8 cellular contexts compared by ENCODE assay signal in the genomic region with DNA sequence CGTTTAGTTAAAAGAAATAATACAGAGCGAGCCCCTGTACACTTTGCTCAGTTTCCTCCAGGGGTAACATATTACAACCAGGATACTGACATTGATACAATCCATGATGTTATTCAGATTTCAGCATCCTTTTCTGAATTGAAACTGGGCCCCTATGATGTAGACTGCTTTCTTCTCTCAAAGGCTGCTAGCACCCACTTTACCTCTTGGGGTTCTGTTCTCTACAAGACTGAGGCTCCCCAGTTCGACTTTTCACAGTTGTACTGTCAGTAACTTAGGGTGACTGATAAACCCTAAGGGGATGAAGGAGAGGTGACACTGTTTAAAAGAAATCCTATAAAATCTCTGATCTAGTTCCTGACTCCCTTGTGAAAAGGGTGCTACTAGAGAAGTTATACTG. TPM values are rescaled to one million over a fixed set of nuclear protein-coding genes. Genes with fewer than 3 reads are reported as not detected.
DNase-seq lines count a peak whose midpoint lies in the region; ATAC-seq and TF ChIP-seq lines count a peak whose summit lies in the region.

No MANE protein-coding gene starts in this region.

- no peak overlapping the region for H3K18ac ChIP-seq in mesenchymal stem cell (ENCODE audit: low read depth in 1 of 2, low read length in 2 of 2)

- intact Hi-C loops in A673 (cut with micrococcal nuclease; ENCODE audit: unreplicated experiment) = no loop called here

- H3K79me1 ChIP-seq in mesenchymal stem cell (replicated peaks; ENCODE audit: low read length, poor library complexity, severe bottlenecking) = peaks cover 16% of the 10 kb centered on the region

- H3K9ac ChIP-seq in mesenchymal stem cell (ENCODE audit: low read length) = peak overlapping the region; percentile 98

- ATAC-seq in HG03097 (IDR thresholded peaks at IDR 0.05; ENCODE audit: low FRiP score, unreplicated experiment) = peak; percentile 2
- ATAC-seq in GM19324 (IDR thresholded peaks at IDR 0.05; ENCODE audit: low FRiP score, unreplicated experiment) = no peak

- no peak overlapping the region for H2BK120ac ChIP-seq in mesenchymal stem cell (ENCODE audit: low read depth, low read length)

- H3K9me3 ChIP-seq in A673 (ENCODE audit: low read depth, low read length, poor library complexity, severe bottlenecking) = no peaks in the 10 kb centered on the region
- H3K9me3 ChIP-seq in mesenchymal stem cell (ENCODE audit: control insufficient read depth, low read length) = no peaks in the 10 kb centered on the region

- H2BK12ac ChIP-seq in mesenchymal stem cell (ENCODE audit: low read length in 2 of 2) = no peak overlapping the region

- no peak overlapping the region for H2BK5ac ChIP-seq in mesenchymal stem cell (ENCODE audit: low read depth, low read length, poor library complexity, severe bottlenecking)

- H3K27ac ChIP-seq in A673 (ENCODE audit: low read depth, low read length, poor library complexity, severe bottlenecking) (peak overlapping the region; percentile 78), mesenchymal stem cell (ENCODE audit: low read length, poor library complexity, severe bottlenecking) (peak overlapping the region; percentile 93)

- H3K36me3 ChIP-seq in A673 (ENCODE audit: insufficient read depth, low read length, poor library complexity, severe bottlenecking) (peaks cover 6% of the 10 kb centered on the region), mesenchymal stem cell (ENCODE audit: control insufficient read depth in 1 of 2, insufficient read depth in 2 of 2, low read depth in 1 of 2, low read length in 2 of 2) (peaks cover 12 to 39% of the 10 kb centered on the region in 2 experiments)

- H3K4me1 ChIP-seq in A673 (ENCODE audit: insufficient read depth, low read length, poor library complexity, severe bottlenecking) (no peaks in the 10 kb centered on the region), mesenchymal stem cell (ENCODE audit: control insufficient read depth, insufficient read depth, low read depth, low read length) (peaks cover 1% of the 10 kb centered on the region)

- DNase-seq in A673 (ENCODE audit: low spot score) = peak; percentile 4
- no peak for DNase-seq in astrocyte of the spinal cord (ENCODE audit: low read depth, low spot score)
- DNase-seq in mesenchymal stem cell = no peak
- no peak for DNase-seq in cerebellum (ENCODE audit: low spot score)
- DNase-seq in NOMO-1 treated with dmso at 0.1 percent for 144 hours (lab: John Stamatoyannopoulos, UW; ENCODE audit: unreplicated experiment) = no peak
- DNase-seq in inferior parietal cortex (ENCODE audit: extremely low spot score) = no peak

- H3K14ac ChIP-seq in mesenchymal stem cell (ENCODE audit: low read length in 2 of 2) = no peak overlapping the region

- no peak overlapping the region for H2BK15ac ChIP-seq in mesenchymal stem cell (ENCODE audit: low read depth, poor library complexity, severe bottlenecking)

- no peaks in the 10 kb centered on the region for H3K27me3 ChIP-seq in A673 (replicated peaks; ENCODE audit: insufficient read depth, low read depth, low read length, poor library complexity)
- no peaks in the 10 kb centered on the region for H3K27me3 ChIP-seq in mesenchymal stem cell (ENCODE audit: control insufficient read depth in 1 of 2, insufficient read depth in 1 of 2, low read length in 2 of 2)

- no TSS peak for BruUV-seq in A673 (replicated peaks; lab: Mats Ljungman, UMichigan)

- peak overlapping the region; percentile 77 for H3K4me3 ChIP-seq in A673 (ENCODE audit: low read depth, low read length, poor library complexity, severe bottlenecking)
- H3K4me3 ChIP-seq in astrocyte of the spinal cord (ENCODE audit: low read depth, low read length) = peak overlapping the region; percentile 97
- H3K4me3 ChIP-seq in mesenchymal stem cell (ENCODE audit: insufficient read depth in 1 of 2, low read depth in 1 of 2, low read length in 2 of 2) = peak overlapping the region in 1 of 2 experiments; percentile 99

- in situ Hi-C loops in astrocyte of the spinal cord (cut with HindIII; ENCODE audit: low sequenced_read_pairs) = no loop called here

- TF ChIP-seq CTCF in A673 (conservative IDR thresholded peaks at IDR 0.05; ENCODE audit: low read depth, low read length) (no peak), astrocyte of the spinal cord (IDR thresholded peaks at IDR 0.05; ENCODE audit: low read depth, low read length) (no peak)

- CTCF ChIA-PET in A673 (lab: Charles Lee) = no interaction called here

- H3K4me2 ChIP-seq in mesenchymal stem cell (ENCODE audit: low read length, poor library complexity, severe bottlenecking) = peak overlapping the region; percentile 84

- peak overlapping the region; percentile 79 for H2AFZ ChIP-seq in mesenchymal stem cell (ENCODE audit: low read depth, low read length)

- 89% methylated on average over 3 of the region's 3 CpGs for WGBS in mesenchymal stem cell

- POLR2A ChIA-PET in A673 (lab: Charles Lee; ENCODE audit: low non-redundant PET) = no interaction called here

- no peak overlapping the region for H3K4ac ChIP-seq in mesenchymal stem cell (ENCODE audit: low read depth in 1 of 2, low read length in 2 of 2)

- peak overlapping the region in 1 of 2 experiments; percentile 85 for H3K23ac ChIP-seq in mesenchymal stem cell (ENCODE audit: low read length in 2 of 2)

- no peak overlapping the region for H4K91ac ChIP-seq in mesenchymal stem cell (ENCODE audit: low read length)

- no peak overlapping the region for H2AK5ac ChIP-seq in mesenchymal stem cell (ENCODE audit: low read length, severe bottlenecking)

- H4K8ac ChIP-seq in mesenchymal stem cell (ENCODE audit: low read length) = peak overlapping the region; percentile 100

RNA-seq across cellular contexts. Expression of gene VPS33A, which starts 0.9 kb away (rescaled TPM):
- total RNA-seq in A673 (2021) = 34.3 and 35.3 TPM in 2 replicates
- polyA plus RNA-seq in mesenchymal stem cell (2013, experiment 1 of 2) = 21.8 TPM
- polyA plus RNA-seq in mesenchymal stem cell (2013, experiment 2 of 2) = 21.4 TPM
- total RNA-seq in cerebellum = 16.9 TPM

RNA-seq across cellular contexts. Expression of gene DIABLO, which starts 39.6 kb away (rescaled TPM):
- total RNA-seq in A673 (2021) (72.0 and 72.2 TPM in 2 replicates), cerebellum (46.0 TPM)
- polyA plus RNA-seq in mesenchymal stem cell (2013, experiment 1 of 2) = 56.4 TPM
- polyA plus RNA-seq in mesenchymal stem cell (2013, experiment 2 of 2) = 56.0 TPM
